Comparison of ENCODE assay signal across 8 cellular contexts in genomic region chr3:192570757-192571156, GRCh38.
DNase-seq lines count a peak whose midpoint lies in the region; ATAC-seq and TF ChIP-seq lines count a peak whose summit lies in the region.

No MANE protein-coding gene starts in this region.

- no peak for TF ChIP-seq CTCF in cardiac fibroblast (IDR thresholded peaks at IDR 0.05; ENCODE audit: low read depth, low read length)
- TF ChIP-seq CTCF in mesothelial cell of epicardium (IDR thresholded peaks at IDR 0.05; ENCODE audit: unreplicated experiment): no peak
- no peak for TF ChIP-seq CTCF in Calu3 (IDR thresholded peaks at IDR 0.05; ENCODE audit: unreplicated experiment)

- WGBS in aorta, 2 donors: 6% methylated on average over 4 of the region's 4 CpGs

- H3K9me3 ChIP-seq in aorta (ENCODE audit: control insufficient read depth, low read length): no peaks in the 10 kb centered on the region

- H3K27ac ChIP-seq in aorta (ENCODE audit: low read depth in 1 of 2, low read length in 2 of 2): peak overlapping the region in 1 of 2 donors; percentile 19

- intact Hi-C loops in Right ventricle myocardium inferior (cut with DNase I): loop anchor here (2.0 kb wide), 2 partner anchors 66 to 156 kb away; partner anchors contain the start of gene FGF12
- intact Hi-C loops in cardiac septum (cut with DNase I): no loop called here
- intact Hi-C loops in aorta (cut with DNase I): no loop called here
- intact Hi-C loops in Calu3 (cut with micrococcal nuclease; ENCODE audit: unreplicated experiment): no loop called here

- no peaks in the 10 kb centered on the region for H3K27me3 Mint-ChIP-seq in mesothelial cell of epicardium (ENCODE audit: low read depth)
- H3K27me3 Mint-ChIP-seq in Calu3 (ENCODE audit: unreplicated experiment): no peaks in the 10 kb centered on the region

- H3K4me1 Mint-ChIP-seq in mesothelial cell of epicardium (peaks cover 9% of the 10 kb centered on the region), Calu3 (ENCODE audit: low read depth, unreplicated experiment) (no peaks in the 10 kb centered on the region)

- H3K4me3 ChIP-seq in cardiac fibroblast (replicated peaks in 1 of 2; ENCODE audit: low read depth in 2 of 2, low read length in 2 of 2) (peak overlapping the region; percentile 38 to 43), aorta (ENCODE audit: low read length in 2 of 2) (peak overlapping the region; percentile 87 to 92)

- peaks cover 8% of the 10 kb centered on the region for H3K9me3 Mint-ChIP-seq in mesothelial cell of epicardium
- no peaks in the 10 kb centered on the region for H3K9me3 Mint-ChIP-seq in Calu3 (ENCODE audit: low read depth, unreplicated experiment)

- no peaks in the 10 kb centered on the region for H3K36me3 Mint-ChIP-seq in mesothelial cell of epicardium
- no peaks in the 10 kb centered on the region for H3K36me3 Mint-ChIP-seq in Calu3 (ENCODE audit: insufficient read depth, unreplicated experiment)

- ATAC-seq in Right ventricle myocardium inferior: peak; percentile 18
- ATAC-seq in aorta (ENCODE audit: low FRiP score): no peak

- no peaks in the 10 kb centered on the region for H3K36me3 ChIP-seq in aorta (ENCODE audit: control insufficient read depth in 1 of 2, insufficient read depth in 2 of 2, low read length in 1 of 2)

- H3K27ac Mint-ChIP-seq in mesothelial cell of epicardium (no peak overlapping the region), Calu3 (ENCODE audit: unreplicated experiment) (no peak overlapping the region)

- no TSS peak for BruUV-seq in Calu3 (replicated peaks; lab: Mats Ljungman, UMichigan)

- no peaks in the 10 kb centered on the region for H3K27me3 ChIP-seq in aorta (ENCODE audit: control insufficient read depth in 1 of 2, insufficient read depth in 2 of 2, low read length in 1 of 2)

- no peaks in the 10 kb centered on the region for H3K4me1 ChIP-seq in aorta (ENCODE audit: control insufficient read depth in 1 of 2, insufficient read depth in 2 of 2, low read length in 2 of 2)

- CTCF ChIA-PET in Calu3 (lab: Charles Lee): no interaction called here

- no peak for DNase-seq in Right ventricle myocardium inferior (ENCODE audit: missing footprints)
- DNase-seq in cardiac septum (ENCODE audit: low spot score): no peak
- peak; percentile 13 to 21 for DNase-seq in cardiac fibroblast (ENCODE audit: low read depth in 2 of 2)
- DNase-seq in mesothelial cell of epicardium (ENCODE audit: low spot score in 2 of 2, unreplicated experiment in 2 of 2): no peak
- no peak for DNase-seq in aorta
- no peak for DNase-seq in GDM1 (lab: John Stamatoyannopoulos, UW)
- DNase-seq in 8988T: no peak
- DNase-seq in Calu3: no peak

- H3K4me3 Mint-ChIP-seq in mesothelial cell of epicardium (peak overlapping the region; percentile 51), Calu3 (ENCODE audit: low read depth, unreplicated experiment) (no peak overlapping the region)

Comparison
In these comparisons a context has a peak if more than half of its experiments do, and no peak if none do; other contexts are left out.
1. DNase-seq: peak in cardiac fibroblast (2 of 2); none in Right ventricle myocardium inferior (single experiment), cardiac septum (single experiment), mesothelial cell of epicardium (0 of 2), aorta (0 of 2), GDM1 (single experiment), 8988T (single experiment) and Calu3 (single experiment).